ENCODE assay signal across 8 cellular contexts in the genomic region with DNA sequence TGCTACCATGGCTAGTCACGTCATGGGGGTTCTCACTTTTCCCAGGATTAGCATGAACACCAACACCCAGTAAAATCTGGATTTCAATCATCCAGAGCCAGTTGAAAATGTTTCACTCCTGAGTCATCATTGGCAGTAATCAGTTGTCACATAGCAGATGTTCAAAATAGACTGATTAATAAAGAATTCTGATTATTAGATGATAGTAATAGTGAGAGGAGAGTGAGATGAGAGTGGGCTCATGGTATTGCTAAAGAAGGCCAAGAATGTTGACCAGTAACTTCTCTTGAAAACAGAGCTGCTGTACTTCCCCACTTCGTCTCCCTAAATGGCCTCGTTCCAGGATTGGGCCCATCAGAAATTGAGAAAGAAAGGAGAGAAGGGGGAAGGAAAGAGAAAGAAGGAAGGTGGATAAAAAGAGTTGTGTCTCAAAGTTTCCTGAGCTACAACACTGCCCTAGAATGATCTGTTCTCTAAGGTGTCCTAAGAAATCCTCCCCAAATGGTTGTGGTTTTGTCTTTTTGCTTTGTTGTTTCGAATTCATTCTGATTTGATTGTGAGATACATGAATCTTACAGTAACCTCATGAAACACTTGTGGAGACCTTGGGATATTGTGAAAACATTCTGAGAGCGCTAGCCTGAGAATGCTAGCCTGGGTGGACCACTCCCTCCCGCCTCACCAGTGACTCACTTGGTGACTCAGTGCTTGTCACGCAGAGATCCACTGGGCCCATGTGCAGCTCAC.
DNase-seq lines count a peak whose midpoint lies in the region; ATAC-seq and TF ChIP-seq lines count a peak whose summit lies in the region.

No MANE protein-coding gene starts in this region.

- H3K9me3 ChIP-seq in RWPE2 (ENCODE audit: severe bottlenecking) (no peaks in the 10 kb centered on the region), left lung (no peaks in the 10 kb centered on the region)

- H3K9me3 Mint-ChIP-seq in activated naive CD8-positive, alpha-beta T cell treated with anti-CD3 and anti-CD28 coated beads, Interleukin-2, amount 10 ng/mL, durations not matched to agents 7 days and 5 days, result peaks cover 3% of the 10 kb centered on the region

- peaks cover 2% of the 10 kb centered on the region for H3K27me3 Mint-ChIP-seq in activated naive CD8-positive, alpha-beta T cell treated with anti-CD3 and anti-CD28 coated beads, Interleukin-2, amount 10 ng/mL, durations not matched to agents 7 days and 5 days

- H3K27ac Mint-ChIP-seq in activated naive CD8-positive, alpha-beta T cell treated with anti-CD3 and anti-CD28 coated beads, Interleukin-2, amount 10 ng/mL, durations not matched to agents 7 days and 5 days, result peak overlapping the region; percentile 60

- H3K4me3 Mint-ChIP-seq in activated naive CD8-positive, alpha-beta T cell treated with anti-CD3 and anti-CD28 coated beads, Interleukin-2, amount 10 ng/mL, durations not matched to agents 7 days and 5 days, result peak overlapping the region; percentile 4

- POLR2A ChIA-PET in activated naive CD8-positive, alpha-beta T cell treated with anti-CD3 and anti-CD28 coated beads, Interleukin-2, amount 10 ng/mL, durations not matched to agents 7 days and 5 days (lab: Charles Lee), result no interaction called here

- DNase-seq in GM04503 (ENCODE audit: low read depth), result peak; percentile 98
- DNase-seq in RWPE2 (ENCODE audit: low spot score), result peak; percentile 91
- no peak for DNase-seq in activated naive CD8-positive, alpha-beta T cell treated with anti-CD3 and anti-CD28 coated beads, Interleukin-2, amount 10 ng/mL, durations not matched to agents 7 days and 5 days
- peak; percentile 75 to 83 for DNase-seq in left lung
- DNase-seq in stimulated activated CD8-positive, alpha-beta memory T cell treated with anti-CD3 and anti-CD28 coated beads, Interleukin-2, amount 100 ng/mL, for 48 hours (ENCODE audit: low read depth in 2 of 2), result peak; percentile 66 to 79
- DNase-seq in left lobe of liver (ENCODE audit: low spot score), result no peak
- no peak for DNase-seq in NCI-H1436 (lab: John Stamatoyannopoulos, UW)
- DNase-seq in D341Med (ENCODE audit: low spot score), result no peak

- ATAC-seq in RWPE2 (ENCODE audit: low read depth) (peak; percentile 93), left lung (peak; percentile 93), left lobe of liver (no peak)
- ATAC-seq in activated naive CD8-positive, alpha-beta T cell treated with anti-CD3 and anti-CD28 coated beads, Interleukin-2, amount 10 ng/mL, durations not matched to agents 7 days and 5 days (ENCODE audit: low read depth), result peak; percentile 91

- H3K36me3 ChIP-seq in RWPE2 (ENCODE audit: low read depth) (no peaks in the 10 kb centered on the region), left lung (no peaks in the 10 kb centered on the region)

- TF ChIP-seq CTCF in RWPE2 (IDR thresholded peaks at IDR 0.05; ENCODE audit: poor library complexity, severe bottlenecking), result no peak
- no peak for TF ChIP-seq CTCF in left lung (IDR thresholded peaks at IDR 0.05)

- H3K27me3 ChIP-seq in RWPE2 (ENCODE audit: insufficient read depth, poor library complexity, severe bottlenecking) (no peaks in the 10 kb centered on the region), left lung (no peaks in the 10 kb centered on the region)

- no peak overlapping the region for H3K4me3 ChIP-seq in RWPE2 (ENCODE audit: severe bottlenecking)
- H3K4me3 ChIP-seq in left lung, result no peak overlapping the region

- peaks cover 17% of the 10 kb centered on the region for H3K36me3 Mint-ChIP-seq in activated naive CD8-positive, alpha-beta T cell treated with anti-CD3 and anti-CD28 coated beads, Interleukin-2, amount 10 ng/mL, durations not matched to agents 7 days and 5 days

- H3K4me1 Mint-ChIP-seq in activated naive CD8-positive, alpha-beta T cell treated with anti-CD3 and anti-CD28 coated beads, Interleukin-2, amount 10 ng/mL, durations not matched to agents 7 days and 5 days, result peaks cover 23% of the 10 kb centered on the region

- intact Hi-C loops in left lung (cut with DNase I), result no loop called here

- H3K27ac ChIP-seq in RWPE2 (ENCODE audit: poor library complexity, severe bottlenecking) (peak overlapping the region; percentile 100), left lung (peak overlapping the region; percentile 22 to 89)

- H3K4me1 ChIP-seq in RWPE2 (ENCODE audit: insufficient read depth, poor library complexity, severe bottlenecking) (peaks cover 23% of the 10 kb centered on the region), left lung (peaks cover 0 to 30% of the 10 kb centered on the region in 2 donors)

Comparison
In these comparisons a context has a peak if more than half of its experiments do, and no peak if none do; other contexts are left out.
1. DNase-seq: peak in GM04503 (single experiment), RWPE2 (single experiment), left lung (2 of 2) and stimulated activated CD8-positive, alpha-beta memory T cell treated with anti-CD3 and anti-CD28 coated beads, Interleukin-2, amount 100 ng/mL, for 48 hours (2 of 2); none in activated naive CD8-positive, alpha-beta T cell treated with anti-CD3 and anti-CD28 coated beads, Interleukin-2, amount 10 ng/mL, durations not matched to agents 7 days and 5 days (single experiment), left lobe of liver (single experiment), NCI-H1436 (single experiment) and D341Med (single experiment).